ENCODE assay signal across 18 cellular contexts in genomic region chr3:52403271-52403841, GRCh38. TPM values are rescaled to one million over a fixed set of nuclear protein-coding genes. Genes with fewer than 3 reads are reported as not detected.
DNase-seq lines count a peak whose midpoint lies in the region; ATAC-seq and TF ChIP-seq lines count a peak whose summit lies in the region.
"Had no signal": no experiment of that assay in that cellular context is flagged by ENCODE, and none has a peak within 500 bp of the region (broad histone marks: within the 10 kb centered on the region; RNA-seq: fewer than 3 reads in every experiment).

No MANE protein-coding gene starts in this region.

- no peaks in the 10 kb centered on the region for H3K9me3 Mint-ChIP-seq in stimulated activated naive CD8-positive, alpha-beta T cell treated with anti-CD3 and anti-CD28 coated beads, Interleukin-15, amount 100 ng/mL, for 72 hours
- no peaks in the 10 kb centered on the region for H3K9me3 Mint-ChIP-seq in chondrocyte (ENCODE audit: low read depth)
- H3K9me3 Mint-ChIP-seq: GM23338 had no signal

- no peak overlapping the region for H3K4me3 Mint-ChIP-seq in stimulated activated naive CD8-positive, alpha-beta T cell treated with anti-CD3 and anti-CD28 coated beads, Interleukin-15, amount 100 ng/mL, for 72 hours
- H3K4me3 Mint-ChIP-seq in chondrocyte (ENCODE audit: unreplicated experiment) = no peak overlapping the region
- H3K4me3 Mint-ChIP-seq: GM23338 had no signal

- peaks cover 14% of the 10 kb centered on the region for H4K20me1 ChIP-seq in osteoblast (ENCODE audit: insufficient read depth, low read length)

- H3K36me3 ChIP-seq in osteoblast (ENCODE audit: insufficient read depth, low read length) (peaks cover 68% of the 10 kb centered on the region), aorta (ENCODE audit: control insufficient read depth in 1 of 2, insufficient read depth in 2 of 2, low read length in 1 of 2) (no peaks in the 10 kb centered on the region)

- no peak for DNase-seq in stimulated activated naive CD8-positive, alpha-beta T cell treated with anti-CD3 and anti-CD28 coated beads, Interleukin-15, amount 100 ng/mL, for 72 hours
- DNase-seq in stimulated activated naive CD8-positive, alpha-beta T cell treated with anti-CD3 and anti-CD28 coated beads, Interleukin-15, Interleukin-2, amounts not matched to agents 100 U/mL and 50 U/mL, for 24 hours = no peak
- DNase-seq in chondrocyte (ENCODE audit: low spot score) (peak; percentile 90), osteoblast (ENCODE audit: insufficient read length, low spot score, missing footprints) (peak; percentile 63), aorta (peak; percentile 41 to 71), NCI-H748 treated with DMSO at 0.1 percent for 48 hours (lab: John Stamatoyannopoulos, UW) (no peak)
- DNase-seq: DMS 273 treated with DMSO at 0.1 percent for 48 hours, KBM-7, NCI-H1048, NCI-H2107, NCI-H226, NCI-H526 treated with DMSO at 0.1 percent for 48 hours had no signal

- no peak overlapping the region for H3K4me2 ChIP-seq in osteoblast (ENCODE audit: insufficient read depth, low read length)
- H3K4me2 ChIP-seq: GM23338 had no signal

- H2AFZ ChIP-seq in osteoblast (ENCODE audit: low read length) = no peak overlapping the region
- H2AFZ ChIP-seq: GM23338 had no signal

- peaks cover 19% of the 10 kb centered on the region for H3K4me1 Mint-ChIP-seq in stimulated activated naive CD8-positive, alpha-beta T cell treated with anti-CD3 and anti-CD28 coated beads, Interleukin-15, amount 100 ng/mL, for 72 hours
- peaks cover 4% of the 10 kb centered on the region for H3K4me1 Mint-ChIP-seq in chondrocyte (ENCODE audit: low read depth)
- H3K4me1 Mint-ChIP-seq: GM23338 had no signal

- TF ChIP-seq CTCF in chondrocyte (IDR thresholded peaks at IDR 0.05) = no peak
- no peak for TF ChIP-seq CTCF in osteoblast (IDR thresholded peaks at IDR 0.05; ENCODE audit: extremely low read depth, low read depth, low read length)

- WGBS in aorta, 2 donors = 91 to 93% methylated on average over 19 of the region's 19 CpGs

- H3K4me1 ChIP-seq in osteoblast (ENCODE audit: insufficient read depth, low read length) = no peaks in the 10 kb centered on the region
- H3K4me1 ChIP-seq in aorta (ENCODE audit: control insufficient read depth in 1 of 2, insufficient read depth in 2 of 2, low read length in 2 of 2) = no peaks in the 10 kb centered on the region

- no peak for ATAC-seq in stimulated activated naive CD8-positive, alpha-beta T cell treated with anti-CD3 and anti-CD28 coated beads, Interleukin-15, amount 100 ng/mL, for 72 hours
- no peak for ATAC-seq in stimulated activated naive CD8-positive, alpha-beta T cell treated with anti-CD3 and anti-CD28 coated beads, Interleukin-15, Interleukin-2, amounts not matched to agents 100 U/mL and 50 U/mL, for 24 hours
- ATAC-seq in aorta (ENCODE audit: low FRiP score) = no peak
- no peak for ATAC-seq in GM18861 (IDR thresholded peaks at IDR 0.05; ENCODE audit: unreplicated experiment)
- no peak for ATAC-seq in HG02981 (IDR thresholded peaks at IDR 0.05; ENCODE audit: unreplicated experiment)
- ATAC-seq: GM23338 had no signal

- intact Hi-C loops in aorta (cut with DNase I) = no loop called here

- no peak overlapping the region for H3K27ac ChIP-seq in osteoblast (ENCODE audit: low read depth, low read length)
- H3K27ac ChIP-seq in aorta (ENCODE audit: low read depth in 1 of 2, low read length in 2 of 2) = no peak overlapping the region
- H3K27ac ChIP-seq: HL-60, SK-N-MC had no signal

- H3K9me3 ChIP-seq in osteoblast (ENCODE audit: low read depth, low read length) (no peaks in the 10 kb centered on the region), aorta (ENCODE audit: control insufficient read depth, low read length) (no peaks in the 10 kb centered on the region)

- H3K27me3 Mint-ChIP-seq in stimulated activated naive CD8-positive, alpha-beta T cell treated with anti-CD3 and anti-CD28 coated beads, Interleukin-15, amount 100 ng/mL, for 72 hours = no peaks in the 10 kb centered on the region
- no peaks in the 10 kb centered on the region for H3K27me3 Mint-ChIP-seq in chondrocyte (ENCODE audit: low read depth)

- H3K36me3 Mint-ChIP-seq in chondrocyte (ENCODE audit: low read depth) = peaks cover 34% of the 10 kb centered on the region

- H3K27me3 ChIP-seq in osteoblast (ENCODE audit: insufficient read depth, low read length) (no peaks in the 10 kb centered on the region), aorta (ENCODE audit: control insufficient read depth in 1 of 2, insufficient read depth in 2 of 2, low read length in 1 of 2) (no peaks in the 10 kb centered on the region)

- H3K4me3 ChIP-seq in osteoblast (ENCODE audit: insufficient read depth, low read length) = no peak overlapping the region
- H3K4me3 ChIP-seq in aorta (ENCODE audit: low read length in 2 of 2) = no peak overlapping the region
- H3K4me3 ChIP-seq: GM23338, SK-N-MC had no signal

- peak overlapping the region; percentile 9 to 93 for H3K27ac Mint-ChIP-seq in stimulated activated naive CD8-positive, alpha-beta T cell treated with anti-CD3 and anti-CD28 coated beads, Interleukin-15, amount 100 ng/mL, for 72 hours
- no peak overlapping the region for H3K27ac Mint-ChIP-seq in chondrocyte (ENCODE audit: unreplicated experiment)
- H3K27ac Mint-ChIP-seq: GM23338 had no signal

- H3K79me2 ChIP-seq in osteoblast (ENCODE audit: insufficient read depth, low read length) = peaks cover 15% of the 10 kb centered on the region

RNA-seq across cellular contexts. Expression of gene BAP1, which starts 6.5 kb away (rescaled TPM):
- total RNA-seq in chondrocyte (82.1 to 85.4 TPM (median 84.3 TPM) in 3 replicates), osteoblast (65.4 and 72.4 TPM in 2 replicates), aorta (10 to 100 TPM; 62.7 to 74.4 TPM)
- polyA plus RNA-seq in aorta = 10 to 100 TPM; 29.4 to 99.6 TPM

RNA-seq across cellular contexts. Expression of gene PHF7, which starts 7.1 kb away (rescaled TPM):
- total RNA-seq in chondrocyte = 5.1 to 7.1 TPM (median 5.5 TPM) in 3 replicates
- total RNA-seq in osteoblast = 8.8 and 10.9 TPM in 2 replicates
- 1 to 10 TPM; 7.7 to 8.0 TPM for total RNA-seq in aorta
- 1 to 10 TPM; 7.1 to 8.5 TPM for polyA plus RNA-seq in aorta

RNA-seq across cellular contexts. Expression of gene SEMA3G, which starts 41.5 kb away (rescaled TPM):
- total RNA-seq in chondrocyte (0.17 TPM in 1 of 3 replicates, not detected in the others), osteoblast (under 0.01 TPM in 1 of 2 replicates, not detected in the other), aorta (10 to 100 TPM; 12.5 to 23.8 TPM)
- polyA plus RNA-seq in aorta = under 1 TPM in 1 of 2 donors, not detected in 1; 0.26 TPM
- polyA plus RNA-seq: BJ had no signal

RNA-seq across cellular contexts. Expression of gene TNNC1, which starts 50.5 kb away (rescaled TPM):
- total RNA-seq in chondrocyte = 3.3 to 13.7 TPM (median 12.7 TPM) in 3 replicates
- total RNA-seq in osteoblast = 0.29 and 0.36 TPM in 2 replicates
- total RNA-seq in aorta = 1 to 10 TPM; 2.6 to 4.7 TPM
- polyA plus RNA-seq in aorta = 10 to 100 TPM in 1 of 2 donors, 1 to 10 TPM in 1; 3.0 to 20.7 TPM

RNA-seq across cellular contexts. Expression of gene NISCH, which starts 52.0 kb away (rescaled TPM):
- total RNA-seq in chondrocyte (97.6 to 121 TPM (median 101 TPM) in 3 replicates), osteoblast (72.2 and 83.2 TPM in 2 replicates), aorta (100 to 1,000 TPM in 1 of 2 donors, 10 to 100 TPM in 1; 80.9 to 157 TPM)
- 100 to 1,000 TPM in 1 of 2 donors, 10 to 100 TPM in 1; 13.3 to 122 TPM for polyA plus RNA-seq in aorta

Comparison
In these comparisons a context has a peak if more than half of its experiments do, and no peak if none do; other contexts are left out.
1. DNase-seq: peak in chondrocyte (single experiment), osteoblast (single experiment) and aorta (2 of 2); none in stimulated activated naive CD8-positive, alpha-beta T cell treated with anti-CD3 and anti-CD28 coated beads, Interleukin-15, amount 100 ng/mL, for 72 hours (0 of 2), stimulated activated naive CD8-positive, alpha-beta T cell treated with anti-CD3 and anti-CD28 coated beads, Interleukin-15, Interleukin-2, amounts not matched to agents 100 U/mL and 50 U/mL, for 24 hours (single experiment) and NCI-H748 treated with DMSO at 0.1 percent for 48 hours (single experiment).
2. RNA of gene SEMA3G, which starts 41.5 kb away (total RNA-seq): 12.5 to 23.8 TPM in aorta; 0.17 TPM in chondrocyte and under 0.01 TPM in osteoblast; every median in the first group is over 10 times any median in the second.